ENCODE assay signal across 20 cellular contexts in the genomic region with DNA sequence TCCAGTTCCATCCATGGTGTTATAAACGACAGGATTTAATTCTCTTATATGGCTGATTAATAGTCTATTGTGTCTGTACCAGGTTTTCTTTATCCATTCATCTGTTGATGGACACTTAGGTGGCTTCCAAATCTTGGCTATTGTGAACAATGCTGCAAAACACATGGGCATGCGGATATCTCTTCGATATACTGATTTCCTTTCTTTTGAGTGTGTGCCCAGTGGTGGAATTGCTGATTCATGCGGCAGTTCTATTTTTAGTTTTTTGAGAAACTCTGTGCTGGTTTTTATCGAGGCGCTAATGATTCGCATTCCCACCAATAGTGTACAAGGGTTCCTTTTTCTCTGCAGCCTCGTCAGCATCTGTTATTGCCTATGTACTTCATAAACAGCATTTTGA.
"Had no signal": no experiment of that assay in that cellular context is flagged by ENCODE, and none has a peak within 500 bp of the region (broad histone marks: within the 10 kb centered on the region; RNA-seq: fewer than 3 reads in every experiment).

No MANE protein-coding gene starts in this region.

- H3K4me1 ChIP-seq: left lung, prostate gland, tibial artery had no signal

- FAIRE-seq: endometrium had no signal

- H3K27ac ChIP-seq: hepatocyte, left lung, ovary, prostate gland, tibial artery had no signal

- H3K4me3 ChIP-seq: hepatocyte, left lung, ovary, prostate gland, tibial artery had no signal

- ATAC-seq: activated naive CD4-positive, alpha-beta T cell treated with anti-CD3 and anti-CD28 coated beads, Interleukin-2, amount 50 U/mL, for 72 hours; left lung; natural killer cell treated with Interleukin-12 subunit alpha and Interleukin-12 subunit beta and Interleukin-15 and Interleukin-18, amount 100 ng/mL, for 72 hours; stimulated activated naive CD8-positive, alpha-beta T cell treated with anti-CD3 and anti-CD28 coated beads, Interleukin-15, Interleukin-2, amounts not matched to agents 100 U/mL and 50 U/mL, for 24 hours had no signal

- H3K9me3 ChIP-seq: left lung, ovary, prostate gland, tibial artery had no signal

- H3K4me2 ChIP-seq: hepatocyte had no signal

- H3K27me3 ChIP-seq: hepatocyte, left lung, ovary, tibial artery had no signal

- H3K79me2 ChIP-seq: hepatocyte had no signal

- H2AFZ ChIP-seq: hepatocyte had no signal

- H3K36me3 ChIP-seq: left lung, ovary, prostate gland, tibial artery had no signal

- DNase-seq: activated CD4-positive, alpha-beta T cell treated with anti-CD3 and anti-CD28 coated beads for 1 hour; activated T-cell treated with anti-CD3 and anti-CD28 coated beads, Interleukin-2, amount 50 U/mL, for 1 hour; effector CD4-positive, alpha-beta T cell; foreskin melanocyte; immature natural killer cell; kidney glomerular epithelial cell; left lung; mammary epithelial cell; ovary; stimulated activated CD4-positive, alpha-beta T cell treated with anti-CD3 and anti-CD28 coated beads, Interleukin-12 subunit alpha, Interleukin-12 subunit beta, amount 100 ng/mL, for 4 hours; stimulated activated CD4-positive, alpha-beta T cell treated with anti-CD3 and anti-CD28 coated beads, Interleukin-4, amount 100 ng/mL, for 4 hours; stimulated activated naive CD8-positive, alpha-beta T cell treated with anti-CD3 and anti-CD28 coated beads, Interleukin-15, Interleukin-2, amounts not matched to agents 100 U/mL and 50 U/mL, for 24 hours; substantia nigra; T-helper 1 cell; tibial artery had no signal
